ENCODE assay signal across 2 cellular contexts in the genomic region with DNA sequence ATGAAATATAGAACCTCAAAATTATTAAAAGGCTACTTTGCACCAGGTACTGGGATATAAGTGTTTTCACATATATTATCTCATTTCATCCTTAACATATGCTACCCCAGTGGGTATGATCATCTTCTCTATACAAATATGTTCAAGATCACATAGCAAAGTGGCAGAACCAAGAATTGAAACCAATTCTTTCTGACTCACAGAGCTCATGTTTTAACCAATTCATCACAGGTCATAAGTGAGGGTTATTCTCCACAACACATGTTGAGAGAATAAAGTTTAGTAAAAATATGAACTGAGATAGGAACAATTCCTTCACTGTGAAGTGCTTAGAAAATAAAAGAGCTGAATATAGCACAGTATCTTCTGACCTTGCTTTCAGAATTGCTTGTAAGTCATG.
TF ChIP-seq lines count a peak whose summit lies in the region.

No MANE protein-coding gene starts in this region.

TF ChIP-seq in SK-N-SH, 30 proteins besides CTCF, POLR2A, EP300 and RAD21 (continued from another document):
- TF ChIP-seq, protein P1, sequence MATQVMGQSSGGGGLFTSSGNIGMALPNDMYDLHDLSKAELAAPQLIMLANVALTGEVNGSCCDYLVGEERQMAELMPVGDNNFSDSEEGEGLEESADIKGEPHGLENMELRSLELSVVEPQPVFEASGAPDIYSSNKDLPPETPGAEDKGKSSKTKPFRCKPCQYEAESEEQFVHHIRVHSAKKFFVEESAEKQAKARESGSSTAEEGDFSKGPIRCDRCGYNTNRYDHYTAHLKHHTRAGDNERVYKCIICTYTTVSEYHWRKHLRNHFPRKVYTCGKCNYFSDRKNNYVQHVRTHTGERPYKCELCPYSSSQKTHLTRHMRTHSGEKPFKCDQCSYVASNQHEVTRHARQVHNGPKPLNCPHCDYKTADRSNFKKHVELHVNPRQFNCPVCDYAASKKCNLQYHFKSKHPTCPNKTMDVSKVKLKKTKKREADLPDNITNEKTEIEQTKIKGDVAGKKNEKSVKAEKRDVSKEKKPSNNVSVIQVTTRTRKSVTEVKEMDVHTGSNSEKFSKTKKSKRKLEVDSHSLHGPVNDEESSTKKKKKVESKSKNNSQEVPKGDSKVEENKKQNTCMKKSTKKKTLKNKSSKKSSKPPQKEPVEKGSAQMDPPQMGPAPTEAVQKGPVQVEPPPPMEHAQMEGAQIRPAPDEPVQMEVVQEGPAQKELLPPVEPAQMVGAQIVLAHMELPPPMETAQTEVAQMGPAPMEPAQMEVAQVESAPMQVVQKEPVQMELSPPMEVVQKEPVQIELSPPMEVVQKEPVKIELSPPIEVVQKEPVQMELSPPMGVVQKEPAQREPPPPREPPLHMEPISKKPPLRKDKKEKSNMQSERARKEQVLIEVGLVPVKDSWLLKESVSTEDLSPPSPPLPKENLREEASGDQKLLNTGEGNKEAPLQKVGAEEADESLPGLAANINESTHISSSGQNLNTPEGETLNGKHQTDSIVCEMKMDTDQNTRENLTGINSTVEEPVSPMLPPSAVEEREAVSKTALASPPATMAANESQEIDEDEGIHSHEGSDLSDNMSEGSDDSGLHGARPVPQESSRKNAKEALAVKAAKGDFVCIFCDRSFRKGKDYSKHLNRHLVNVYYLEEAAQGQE (IDR thresholded peaks at IDR 0.05; ENCODE audit: low read depth, low read length), result no peak
- no peak for TF ChIP-seq SIN3A (IDR thresholded peaks at IDR 0.05; ENCODE audit: borderline replicate concordance, low read depth, low read length)
- TF ChIP-seq SMC3 (IDR thresholded peaks at IDR 0.05; ENCODE audit: low read depth, low read length), result no peak
- TF ChIP-seq FOXM1 (IDR thresholded peaks at IDR 0.05; ENCODE audit: low read depth), result no peak
- no peak for TF ChIP-seq MXI1 (IDR thresholded peaks at IDR 0.05; ENCODE audit: low read depth, low read length)

TF ChIP-seq in SK-N-SH treated with all-trans-retinoic acid at 6 μM for 48 hours, 23 proteins besides CTCF, POLR2A, EP300 and RAD21 (continued from another document):
- TF ChIP-seq, protein P2, sequence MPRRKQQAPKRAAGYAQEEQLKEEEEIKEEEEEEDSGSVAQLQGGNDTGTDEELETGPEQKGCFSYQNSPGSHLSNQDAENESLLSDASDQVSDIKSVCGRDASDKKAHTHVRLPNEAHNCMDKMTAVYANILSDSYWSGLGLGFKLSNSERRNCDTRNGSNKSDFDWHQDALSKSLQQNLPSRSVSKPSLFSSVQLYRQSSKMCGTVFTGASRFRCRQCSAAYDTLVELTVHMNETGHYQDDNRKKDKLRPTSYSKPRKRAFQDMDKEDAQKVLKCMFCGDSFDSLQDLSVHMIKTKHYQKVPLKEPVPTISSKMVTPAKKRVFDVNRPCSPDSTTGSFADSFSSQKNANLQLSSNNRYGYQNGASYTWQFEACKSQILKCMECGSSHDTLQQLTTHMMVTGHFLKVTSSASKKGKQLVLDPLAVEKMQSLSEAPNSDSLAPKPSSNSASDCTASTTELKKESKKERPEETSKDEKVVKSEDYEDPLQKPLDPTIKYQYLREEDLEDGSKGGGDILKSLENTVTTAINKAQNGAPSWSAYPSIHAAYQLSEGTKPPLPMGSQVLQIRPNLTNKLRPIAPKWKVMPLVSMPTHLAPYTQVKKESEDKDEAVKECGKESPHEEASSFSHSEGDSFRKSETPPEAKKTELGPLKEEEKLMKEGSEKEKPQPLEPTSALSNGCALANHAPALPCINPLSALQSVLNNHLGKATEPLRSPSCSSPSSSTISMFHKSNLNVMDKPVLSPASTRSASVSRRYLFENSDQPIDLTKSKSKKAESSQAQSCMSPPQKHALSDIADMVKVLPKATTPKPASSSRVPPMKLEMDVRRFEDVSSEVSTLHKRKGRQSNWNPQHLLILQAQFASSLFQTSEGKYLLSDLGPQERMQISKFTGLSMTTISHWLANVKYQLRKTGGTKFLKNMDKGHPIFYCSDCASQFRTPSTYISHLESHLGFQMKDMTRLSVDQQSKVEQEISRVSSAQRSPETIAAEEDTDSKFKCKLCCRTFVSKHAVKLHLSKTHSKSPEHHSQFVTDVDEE (CRISPR knock-in tag; IDR thresholded peaks at IDR 0.05), result no peak
- TF ChIP-seq, protein P3, sequence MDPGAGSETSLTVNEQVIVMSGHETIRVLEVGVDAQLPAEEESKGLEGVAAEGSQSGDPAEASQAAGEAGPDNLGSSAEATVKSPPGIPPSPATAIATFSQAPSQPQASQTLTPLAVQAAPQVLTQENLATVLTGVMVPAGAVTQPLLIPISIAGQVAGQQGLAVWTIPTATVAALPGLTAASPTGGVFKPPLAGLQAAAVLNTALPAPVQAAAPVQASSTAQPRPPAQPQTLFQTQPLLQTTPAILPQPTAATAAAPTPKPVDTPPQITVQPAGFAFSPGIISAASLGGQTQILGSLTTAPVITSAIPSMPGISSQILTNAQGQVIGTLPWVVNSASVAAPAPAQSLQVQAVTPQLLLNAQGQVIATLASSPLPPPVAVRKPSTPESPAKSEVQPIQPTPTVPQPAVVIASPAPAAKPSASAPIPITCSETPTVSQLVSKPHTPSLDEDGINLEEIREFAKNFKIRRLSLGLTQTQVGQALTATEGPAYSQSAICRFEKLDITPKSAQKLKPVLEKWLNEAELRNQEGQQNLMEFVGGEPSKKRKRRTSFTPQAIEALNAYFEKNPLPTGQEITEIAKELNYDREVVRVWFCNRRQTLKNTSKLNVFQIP (CRISPR knock-in tag; IDR thresholded peaks at IDR 0.05; ENCODE audit: borderline replicate concordance, low read depth), result no peak
- no peak for TF ChIP-seq TCF4 (CRISPR knock-in tag; IDR thresholded peaks at IDR 0.05; ENCODE audit: borderline replicate concordance)
- TF ChIP-seq ESRRG (CRISPR knock-in tag; IDR thresholded peaks at IDR 0.05), result no peak
- TF ChIP-seq TOX (CRISPR knock-in tag; IDR thresholded peaks at IDR 0.05; ENCODE audit: borderline replicate concordance), result no peak
- TF ChIP-seq ZC3H10 (CRISPR knock-in tag; IDR thresholded peaks at IDR 0.05), result no peak
